25 cellular contexts compared by ENCODE assay signal in genomic region chr12:29004936-29005304, GRCh38.
"Had no signal": no experiment of that assay in that cellular context is flagged by ENCODE, and none has a peak within 500 bp of the region (broad histone marks: within the 10 kb centered on the region; RNA-seq: fewer than 3 reads in every experiment).

No MANE protein-coding gene starts in this region.

- H3K9me3 ChIP-seq: colonic mucosa, esophagus muscularis mucosa, esophagus squamous epithelium, gastrocnemius medialis, gastroesophageal sphincter, heart left ventricle had no signal

- H3K27ac ChIP-seq: colonic mucosa, coronary artery, dorsolateral prefrontal cortex, epithelial cell of prostate, esophagus muscularis mucosa, esophagus squamous epithelium, foreskin keratinocyte, gastrocnemius medialis, gastroesophageal sphincter, heart left ventricle, heart right ventricle, hepatocyte had no signal

- DNase-seq: colonic mucosa; cortex of kidney; dermis blood vessel endothelial cell; dorsolateral prefrontal cortex; effector CD4-positive, alpha-beta T cell; effector CD8-positive, alpha-beta T cell; effector memory CD4-positive, alpha-beta T cell; effector memory CD8-positive, alpha-beta T cell; endodermal cell; erythroblast; esophagus squamous epithelium; foreskin fibroblast; foreskin keratinocyte; foreskin melanocyte; gastrocnemius medialis; glutamatergic neuron; head of caudate nucleus; heart left ventricle; heart right ventricle had no signal

- H3K27me3 ChIP-seq: colonic mucosa, esophagus muscularis mucosa, esophagus squamous epithelium, foreskin keratinocyte, gastrocnemius medialis, gastroesophageal sphincter, heart left ventricle, heart right ventricle, hepatocyte had no signal

- H3K36me3 ChIP-seq: colonic mucosa, esophagus muscularis mucosa, esophagus squamous epithelium, gastrocnemius medialis, gastroesophageal sphincter, heart left ventricle, heart right ventricle had no signal

- H3K4me2 ChIP-seq: hepatocyte had no signal

- H2AFZ ChIP-seq: hepatocyte had no signal

- H3K4me3 ChIP-seq: colonic mucosa, coronary artery, dorsolateral prefrontal cortex, esophagus muscularis mucosa, esophagus squamous epithelium, gastrocnemius medialis, gastroesophageal sphincter, heart left ventricle, heart right ventricle, hepatocyte had no signal

- H3K4me1 ChIP-seq: colonic mucosa, esophagus muscularis mucosa, esophagus squamous epithelium, gastrocnemius medialis, gastroesophageal sphincter, heart left ventricle, heart right ventricle had no signal

- ATAC-seq: effector memory CD8-positive, alpha-beta T cell; esophagus mucosa; foreskin keratinocyte; gastrocnemius medialis; gastroesophageal sphincter; heart left ventricle; heart right ventricle had no signal

- H3K79me2 ChIP-seq: hepatocyte had no signal
